In genomic region chr5:14212838-14213237, GRCh38 we compare ENCODE assay signal across 10 cellular contexts.
DNase-seq lines count a peak whose midpoint lies in the region; ATAC-seq, FAIRE-seq and TF ChIP-seq lines count a peak whose summit lies in the region.
"Had no signal": no experiment of that assay in that cellular context is flagged by ENCODE, and none has a peak within 500 bp of the region (broad histone marks: within the 10 kb centered on the region; RNA-seq: fewer than 3 reads in every experiment).

No MANE protein-coding gene starts in this region.

- WGBS in pancreas, 2 donors, result 41 to 45% methylated on average over 4 of the region's 4 CpGs

- DNase-seq in pancreas, result no peak
- DNase-seq in HPDE6-E6E7 (ENCODE audit: extremely low spot score), result no peak
- DNase-seq in stimulated activated naive CD8-positive, alpha-beta T cell treated with anti-CD3 and anti-CD28 coated beads, Interleukin-15, amount 100 ng/mL, for 72 hours, result no peak
- no peak for DNase-seq in OCI-M2 (lab: John Stamatoyannopoulos, UW; ENCODE audit: unreplicated experiment)
- no peak for DNase-seq in vagina (ENCODE audit: extremely low spot score in 2 of 2)
- DNase-seq: NCI-H2081 had no signal

- peaks cover 39% of the 10 kb centered on the region for H3K27me3 Mint-ChIP-seq in stimulated activated naive CD8-positive, alpha-beta T cell treated with anti-CD3 and anti-CD28 coated beads, Interleukin-15, amount 100 ng/mL, for 72 hours

- no peak overlapping the region for H3K9ac ChIP-seq in OCI-LY3 (ENCODE audit: low read length)

- peak overlapping the region; percentile 40; the same call in 1 of the 2 replicates for H3K27ac ChIP-seq in OCI-LY3 (ENCODE audit: low read length)
- no peak overlapping the region for H3K27ac ChIP-seq in pancreas
- no peak overlapping the region for H3K27ac ChIP-seq in vagina
- H3K27ac ChIP-seq: thoracic aorta had no signal

- intact Hi-C loops in pancreas (cut with DNase I) (no loop called here), vagina (cut with DNase I) (no loop called here)

- H3K4me3 ChIP-seq in OCI-LY3 (ENCODE audit: low read length), result no peak overlapping the region
- H3K4me3 ChIP-seq in pancreas, result no peak overlapping the region
- H3K4me3 ChIP-seq in vagina, result no peak overlapping the region
- H3K4me3 ChIP-seq: thoracic aorta had no signal

- H3K9me3 ChIP-seq in OCI-LY3 (ENCODE audit: insufficient read depth, low read length), result no peaks in the 10 kb centered on the region
- no peaks in the 10 kb centered on the region for H3K9me3 ChIP-seq in pancreas
- no peaks in the 10 kb centered on the region for H3K9me3 ChIP-seq in vagina
- H3K9me3 ChIP-seq: thoracic aorta had no signal

- H3K9me3 Mint-ChIP-seq in stimulated activated naive CD8-positive, alpha-beta T cell treated with anti-CD3 and anti-CD28 coated beads, Interleukin-15, amount 100 ng/mL, for 72 hours, result no peaks in the 10 kb centered on the region

- no peak for TF ChIP-seq POLR2A in vagina (IDR thresholded peaks at IDR 0.05)

- no peak for FAIRE-seq in pancreas (lab: Jason Lieb, UNC)

- no peaks in the 10 kb centered on the region for H3K36me3 ChIP-seq in OCI-LY3 (replicated peaks; ENCODE audit: low read depth, low read length)
- no peaks in the 10 kb centered on the region for H3K36me3 ChIP-seq in pancreas
- no peaks in the 10 kb centered on the region for H3K36me3 ChIP-seq in vagina
- H3K36me3 ChIP-seq: thoracic aorta had no signal

- ATAC-seq in GM18873 (IDR thresholded peaks at IDR 0.05; ENCODE audit: low FRiP score, unreplicated experiment) (peak; percentile 37), HG02642 (IDR thresholded peaks at IDR 0.05; ENCODE audit: poor library complexity, unreplicated experiment) (peak; percentile 32), pancreas (peak in 3 of 4 donors; percentile 59 to 68 (median 62))
- ATAC-seq in stimulated activated naive CD8-positive, alpha-beta T cell treated with anti-CD3 and anti-CD28 coated beads, Interleukin-15, amount 100 ng/mL, for 72 hours, result no peak

- H3K4me3 Mint-ChIP-seq in stimulated activated naive CD8-positive, alpha-beta T cell treated with anti-CD3 and anti-CD28 coated beads, Interleukin-15, amount 100 ng/mL, for 72 hours, result no peak overlapping the region

- no peak for TF ChIP-seq CTCF in OCI-LY3 (IDR thresholded peaks at IDR 0.05; ENCODE audit: low read depth, low read length)
- TF ChIP-seq CTCF in pancreas (IDR thresholded peaks at IDR 0.05), result no peak
- no peak for TF ChIP-seq CTCF in vagina (IDR thresholded peaks at IDR 0.05)

- no peak overlapping the region for H3K27ac Mint-ChIP-seq in stimulated activated naive CD8-positive, alpha-beta T cell treated with anti-CD3 and anti-CD28 coated beads, Interleukin-15, amount 100 ng/mL, for 72 hours

- peaks cover 14% of the 10 kb centered on the region for H3K4me1 ChIP-seq in OCI-LY3 (ENCODE audit: low read length)
- H3K4me1 ChIP-seq in pancreas, result peaks cover 0 to 28% (median 9%) of the 10 kb centered on the region in 3 donors
- H3K4me1 ChIP-seq in vagina, result peaks cover 23% of the 10 kb centered on the region

- H3K27me3 ChIP-seq in OCI-LY3 (ENCODE audit: low read depth, low read length) (no peaks in the 10 kb centered on the region), pancreas (no peaks in the 10 kb centered on the region), vagina (no peaks in the 10 kb centered on the region)

- no peaks in the 10 kb centered on the region for H3K79me2 ChIP-seq in OCI-LY3 (ENCODE audit: low read length)

- H3K4me2 ChIP-seq in OCI-LY3 (ENCODE audit: low read length), result 0 out of 2 replicates have a peak overlapping the region, but pooled peaks have one; percentile 5

- H2AFZ ChIP-seq in OCI-LY3 (ENCODE audit: low read depth, low read length), result no peak overlapping the region

- H4K20me1 ChIP-seq in OCI-LY3 (ENCODE audit: insufficient read depth, low read length), result no peaks in the 10 kb centered on the region

- peaks cover 4% of the 10 kb centered on the region for H3K4me1 Mint-ChIP-seq in stimulated activated naive CD8-positive, alpha-beta T cell treated with anti-CD3 and anti-CD28 coated beads, Interleukin-15, amount 100 ng/mL, for 72 hours
